Comparison of ENCODE assay signal across 2 cellular contexts in the genomic region with DNA sequence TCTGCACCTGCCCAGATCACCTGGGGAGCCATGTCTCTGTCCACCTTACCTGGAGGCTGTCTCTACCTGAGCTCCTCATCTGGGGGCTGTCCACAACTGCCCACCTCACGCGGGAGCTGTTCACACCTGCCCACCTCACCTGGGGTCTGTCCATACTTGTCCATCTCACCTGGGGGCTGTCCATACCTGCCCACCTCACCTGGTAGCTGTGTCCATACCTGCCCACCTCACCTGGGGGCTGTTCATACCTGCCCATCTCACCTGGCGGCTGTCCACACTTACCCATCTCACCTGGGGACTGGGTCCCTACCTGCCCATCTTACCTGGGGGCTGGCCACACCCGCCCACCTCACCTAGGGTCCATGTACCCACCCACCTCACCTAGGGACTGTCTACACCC.
TF ChIP-seq lines count a peak whose summit lies in the region.

No MANE protein-coding gene starts in this region.

TF ChIP-seq in GM23338, 12 proteins besides CTCF, POLR2A, EP300 and RAD21 (continues in another document):
- no peak for TF ChIP-seq ZNF331 (CRISPR knock-in tag; IDR thresholded peaks at IDR 0.05; ENCODE audit: low read depth)
- TF ChIP-seq STAT1 (IDR thresholded peaks at IDR 0.05; ENCODE audit: unreplicated experiment), result no peak
- TF ChIP-seq, protein P1, sequence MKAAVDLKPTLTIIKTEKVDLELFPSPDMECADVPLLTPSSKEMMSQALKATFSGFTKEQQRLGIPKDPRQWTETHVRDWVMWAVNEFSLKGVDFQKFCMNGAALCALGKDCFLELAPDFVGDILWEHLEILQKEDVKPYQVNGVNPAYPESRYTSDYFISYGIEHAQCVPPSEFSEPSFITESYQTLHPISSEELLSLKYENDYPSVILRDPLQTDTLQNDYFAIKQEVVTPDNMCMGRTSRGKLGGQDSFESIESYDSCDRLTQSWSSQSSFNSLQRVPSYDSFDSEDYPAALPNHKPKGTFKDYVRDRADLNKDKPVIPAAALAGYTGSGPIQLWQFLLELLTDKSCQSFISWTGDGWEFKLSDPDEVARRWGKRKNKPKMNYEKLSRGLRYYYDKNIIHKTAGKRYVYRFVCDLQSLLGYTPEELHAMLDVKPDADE (IDR thresholded peaks at IDR 0.05), result no peak
- TF ChIP-seq NANOG (IDR thresholded peaks at IDR 0.05; ENCODE audit: borderline replicate concordance), result no peak
- TF ChIP-seq, protein P2, sequence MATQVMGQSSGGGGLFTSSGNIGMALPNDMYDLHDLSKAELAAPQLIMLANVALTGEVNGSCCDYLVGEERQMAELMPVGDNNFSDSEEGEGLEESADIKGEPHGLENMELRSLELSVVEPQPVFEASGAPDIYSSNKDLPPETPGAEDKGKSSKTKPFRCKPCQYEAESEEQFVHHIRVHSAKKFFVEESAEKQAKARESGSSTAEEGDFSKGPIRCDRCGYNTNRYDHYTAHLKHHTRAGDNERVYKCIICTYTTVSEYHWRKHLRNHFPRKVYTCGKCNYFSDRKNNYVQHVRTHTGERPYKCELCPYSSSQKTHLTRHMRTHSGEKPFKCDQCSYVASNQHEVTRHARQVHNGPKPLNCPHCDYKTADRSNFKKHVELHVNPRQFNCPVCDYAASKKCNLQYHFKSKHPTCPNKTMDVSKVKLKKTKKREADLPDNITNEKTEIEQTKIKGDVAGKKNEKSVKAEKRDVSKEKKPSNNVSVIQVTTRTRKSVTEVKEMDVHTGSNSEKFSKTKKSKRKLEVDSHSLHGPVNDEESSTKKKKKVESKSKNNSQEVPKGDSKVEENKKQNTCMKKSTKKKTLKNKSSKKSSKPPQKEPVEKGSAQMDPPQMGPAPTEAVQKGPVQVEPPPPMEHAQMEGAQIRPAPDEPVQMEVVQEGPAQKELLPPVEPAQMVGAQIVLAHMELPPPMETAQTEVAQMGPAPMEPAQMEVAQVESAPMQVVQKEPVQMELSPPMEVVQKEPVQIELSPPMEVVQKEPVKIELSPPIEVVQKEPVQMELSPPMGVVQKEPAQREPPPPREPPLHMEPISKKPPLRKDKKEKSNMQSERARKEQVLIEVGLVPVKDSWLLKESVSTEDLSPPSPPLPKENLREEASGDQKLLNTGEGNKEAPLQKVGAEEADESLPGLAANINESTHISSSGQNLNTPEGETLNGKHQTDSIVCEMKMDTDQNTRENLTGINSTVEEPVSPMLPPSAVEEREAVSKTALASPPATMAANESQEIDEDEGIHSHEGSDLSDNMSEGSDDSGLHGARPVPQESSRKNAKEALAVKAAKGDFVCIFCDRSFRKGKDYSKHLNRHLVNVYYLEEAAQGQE (IDR thresholded peaks at IDR 0.05; ENCODE audit: unreplicated experiment), result no peak
- no peak for TF ChIP-seq ZNF114 (CRISPR knock-in tag; IDR thresholded peaks at IDR 0.05)
- TF ChIP-seq POLR2AphosphoS5 (IDR thresholded peaks at IDR 0.05; ENCODE audit: low read depth), result no peak
- no peak for TF ChIP-seq EZH2 (IDR thresholded peaks at IDR 0.05; ENCODE audit: low read depth, unreplicated experiment)
- no peak for TF ChIP-seq CREB1 (CRISPR knock-in tag; IDR thresholded peaks at IDR 0.05; ENCODE audit: low read depth)
- no peak for TF ChIP-seq EZH2phosphoT487 (IDR thresholded peaks at IDR 0.05; ENCODE audit: unreplicated experiment)

TF ChIP-seq in K562, 482 proteins besides CTCF, POLR2A, EP300 and RAD21:
- TF ChIP-seq SIN3B (IDR thresholded peaks at IDR 0.05; ENCODE audit: low read depth) (no peak), RFX5 (IDR thresholded peaks at IDR 0.05; ENCODE audit: low read depth, low read length) (no peak), BMI1 (IDR thresholded peaks at IDR 0.05; ENCODE audit: low read length) (no peak), STAT5A (IDR thresholded peaks at IDR 0.05; ENCODE audit: borderline replicate concordance, low read length) (no peak), PHB (CRISPR knock-in tag; IDR thresholded peaks at IDR 0.05) (no peak), KAT8 (IDR thresholded peaks at IDR 0.05; ENCODE audit: low read depth) (no peak), MYC (IDR thresholded peaks at IDR 0.05; ENCODE audit: low read depth, low read length) (no peak), MYC (CRISPR knock-in tag; IDR thresholded peaks at IDR 0.05; ENCODE audit: borderline replicate concordance, low read depth) (no peak), ZFX (CRISPR knock-in tag; IDR thresholded peaks at IDR 0.05) (no peak), TOE1 (IDR thresholded peaks at IDR 0.05; ENCODE audit: borderline replicate concordance) (no peak), TOE1 (CRISPR knock-in tag; IDR thresholded peaks at IDR 0.05; ENCODE audit: borderline replicate concordance, low read depth) (no peak), KAT7 (CRISPR knock-in tag; IDR thresholded peaks at IDR 0.05; ENCODE audit: borderline replicate concordance) (no peak), ADNP (tag; IDR thresholded peaks at IDR 0.05) (no peak), TBL1XR1 (IDR thresholded peaks at IDR 0.05; ENCODE audit: low read length in 2 of 2) (no peak), NBN (IDR thresholded peaks at IDR 0.05; ENCODE audit: low read depth) (no peak), TAL1 (IDR thresholded peaks at IDR 0.05) (no peak)
- TF ChIP-seq, protein P3, sequence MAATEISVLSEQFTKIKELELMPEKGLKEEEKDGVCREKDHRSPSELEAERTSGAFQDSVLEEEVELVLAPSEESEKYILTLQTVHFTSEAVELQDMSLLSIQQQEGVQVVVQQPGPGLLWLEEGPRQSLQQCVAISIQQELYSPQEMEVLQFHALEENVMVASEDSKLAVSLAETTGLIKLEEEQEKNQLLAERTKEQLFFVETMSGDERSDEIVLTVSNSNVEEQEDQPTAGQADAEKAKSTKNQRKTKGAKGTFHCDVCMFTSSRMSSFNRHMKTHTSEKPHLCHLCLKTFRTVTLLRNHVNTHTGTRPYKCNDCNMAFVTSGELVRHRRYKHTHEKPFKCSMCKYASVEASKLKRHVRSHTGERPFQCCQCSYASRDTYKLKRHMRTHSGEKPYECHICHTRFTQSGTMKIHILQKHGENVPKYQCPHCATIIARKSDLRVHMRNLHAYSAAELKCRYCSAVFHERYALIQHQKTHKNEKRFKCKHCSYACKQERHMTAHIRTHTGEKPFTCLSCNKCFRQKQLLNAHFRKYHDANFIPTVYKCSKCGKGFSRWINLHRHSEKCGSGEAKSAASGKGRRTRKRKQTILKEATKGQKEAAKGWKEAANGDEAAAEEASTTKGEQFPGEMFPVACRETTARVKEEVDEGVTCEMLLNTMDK (IDR thresholded peaks at IDR 0.05; ENCODE audit: borderline replicate concordance, insufficient read depth, low read depth, low read length, poor library complexity, severe bottlenecking), result no peak
- TF ChIP-seq, protein P4, sequence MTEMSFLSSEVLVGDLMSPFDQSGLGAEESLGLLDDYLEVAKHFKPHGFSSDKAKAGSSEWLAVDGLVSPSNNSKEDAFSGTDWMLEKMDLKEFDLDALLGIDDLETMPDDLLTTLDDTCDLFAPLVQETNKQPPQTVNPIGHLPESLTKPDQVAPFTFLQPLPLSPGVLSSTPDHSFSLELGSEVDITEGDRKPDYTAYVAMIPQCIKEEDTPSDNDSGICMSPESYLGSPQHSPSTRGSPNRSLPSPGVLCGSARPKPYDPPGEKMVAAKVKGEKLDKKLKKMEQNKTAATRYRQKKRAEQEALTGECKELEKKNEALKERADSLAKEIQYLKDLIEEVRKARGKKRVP (CRISPR knock-in tag; IDR thresholded peaks at IDR 0.05), result no peak
- TF ChIP-seq, protein P5, sequence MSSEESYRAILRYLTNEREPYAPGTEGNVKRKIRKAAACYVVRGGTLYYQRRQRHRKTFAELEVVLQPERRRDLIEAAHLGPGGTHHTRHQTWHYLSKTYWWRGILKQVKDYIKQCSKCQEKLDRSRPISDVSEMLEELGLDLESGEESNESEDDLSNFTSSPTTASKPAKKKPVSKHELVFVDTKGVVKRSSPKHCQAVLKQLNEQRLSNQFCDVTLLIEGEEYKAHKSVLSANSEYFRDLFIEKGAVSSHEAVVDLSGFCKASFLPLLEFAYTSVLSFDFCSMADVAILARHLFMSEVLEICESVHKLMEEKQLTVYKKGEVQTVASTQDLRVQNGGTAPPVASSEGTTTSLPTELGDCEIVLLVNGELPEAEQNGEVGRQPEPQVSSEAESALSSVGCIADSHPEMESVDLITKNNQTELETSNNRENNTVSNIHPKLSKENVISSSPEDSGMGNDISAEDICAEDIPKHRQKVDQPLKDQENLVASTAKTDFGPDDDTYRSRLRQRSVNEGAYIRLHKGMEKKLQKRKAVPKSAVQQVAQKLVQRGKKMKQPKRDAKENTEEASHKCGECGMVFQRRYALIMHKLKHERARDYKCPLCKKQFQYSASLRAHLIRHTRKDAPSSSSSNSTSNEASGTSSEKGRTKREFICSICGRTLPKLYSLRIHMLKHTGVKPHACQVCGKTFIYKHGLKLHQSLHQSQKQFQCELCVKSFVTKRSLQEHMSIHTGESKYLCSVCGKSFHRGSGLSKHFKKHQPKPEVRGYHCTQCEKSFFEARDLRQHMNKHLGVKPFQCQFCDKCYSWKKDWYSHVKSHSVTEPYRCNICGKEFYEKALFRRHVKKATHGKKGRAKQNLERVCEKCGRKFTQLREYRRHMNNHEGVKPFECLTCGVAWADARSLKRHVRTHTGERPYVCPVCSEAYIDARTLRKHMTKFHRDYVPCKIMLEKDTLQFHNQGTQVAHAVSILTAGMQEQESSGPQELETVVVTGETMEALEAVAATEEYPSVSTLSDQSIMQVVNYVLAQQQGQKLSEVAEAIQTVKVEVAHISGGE (CRISPR knock-in tag; IDR thresholded peaks at IDR 0.05), result no peak
- TF ChIP-seq, protein P6, sequence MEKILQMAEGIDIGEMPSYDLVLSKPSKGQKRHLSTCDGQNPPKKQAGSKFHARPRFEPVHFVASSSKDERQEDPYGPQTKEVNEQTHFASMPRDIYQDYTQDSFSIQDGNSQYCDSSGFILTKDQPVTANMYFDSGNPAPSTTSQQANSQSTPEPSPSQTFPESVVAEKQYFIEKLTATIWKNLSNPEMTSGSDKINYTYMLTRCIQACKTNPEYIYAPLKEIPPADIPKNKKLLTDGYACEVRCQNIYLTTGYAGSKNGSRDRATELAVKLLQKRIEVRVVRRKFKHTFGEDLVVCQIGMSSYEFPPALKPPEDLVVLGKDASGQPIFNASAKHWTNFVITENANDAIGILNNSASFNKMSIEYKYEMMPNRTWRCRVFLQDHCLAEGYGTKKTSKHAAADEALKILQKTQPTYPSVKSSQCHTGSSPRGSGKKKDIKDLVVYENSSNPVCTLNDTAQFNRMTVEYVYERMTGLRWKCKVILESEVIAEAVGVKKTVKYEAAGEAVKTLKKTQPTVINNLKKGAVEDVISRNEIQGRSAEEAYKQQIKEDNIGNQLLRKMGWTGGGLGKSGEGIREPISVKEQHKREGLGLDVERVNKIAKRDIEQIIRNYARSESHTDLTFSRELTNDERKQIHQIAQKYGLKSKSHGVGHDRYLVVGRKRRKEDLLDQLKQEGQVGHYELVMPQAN (IDR thresholded peaks at IDR 0.05; ENCODE audit: borderline replicate concordance), result no peak
- TF ChIP-seq, protein P7, sequence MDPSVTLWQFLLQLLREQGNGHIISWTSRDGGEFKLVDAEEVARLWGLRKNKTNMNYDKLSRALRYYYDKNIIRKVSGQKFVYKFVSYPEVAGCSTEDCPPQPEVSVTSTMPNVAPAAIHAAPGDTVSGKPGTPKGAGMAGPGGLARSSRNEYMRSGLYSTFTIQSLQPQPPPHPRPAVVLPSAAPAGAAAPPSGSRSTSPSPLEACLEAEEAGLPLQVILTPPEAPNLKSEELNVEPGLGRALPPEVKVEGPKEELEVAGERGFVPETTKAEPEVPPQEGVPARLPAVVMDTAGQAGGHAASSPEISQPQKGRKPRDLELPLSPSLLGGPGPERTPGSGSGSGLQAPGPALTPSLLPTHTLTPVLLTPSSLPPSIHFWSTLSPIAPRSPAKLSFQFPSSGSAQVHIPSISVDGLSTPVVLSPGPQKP (CRISPR knock-in tag; IDR thresholded peaks at IDR 0.05), result no peak
